10 cellular contexts compared by ENCODE assay signal in genomic region chr11:34313099-34313517, GRCh38. TPM values are rescaled to one million over a fixed set of nuclear protein-coding genes. Genes with fewer than 3 reads are reported as not detected.
DNase-seq lines count a peak whose midpoint lies in the region; ATAC-seq and TF ChIP-seq lines count a peak whose summit lies in the region.
"Had no signal": no experiment of that assay in that cellular context is flagged by ENCODE, and none has a peak within 500 bp of the region (broad histone marks: within the 10 kb centered on the region; RNA-seq: fewer than 3 reads in every experiment).

No MANE protein-coding gene starts in this region.

- no peak for TF ChIP-seq CTCF in brain microvascular endothelial cell (IDR thresholded peaks at IDR 0.05; ENCODE audit: low read depth, low read length, missing control alignments)

- no peak overlapping the region for H3K4me3 ChIP-seq in CD4-positive, alpha-beta memory T cell (ENCODE audit: low read length in 2 of 2)
- no peak overlapping the region for H3K4me3 ChIP-seq in brain microvascular endothelial cell (ENCODE audit: low read depth, low read length)

- ATAC-seq in GM18909 (IDR thresholded peaks at IDR 0.05; ENCODE audit: poor library complexity, unreplicated experiment) = peak; percentile 92
- ATAC-seq in HG02981 (IDR thresholded peaks at IDR 0.05; ENCODE audit: unreplicated experiment) = peak; percentile 90

- H3K27me3 Mint-ChIP-seq in CD4-positive, alpha-beta memory T cell = peaks cover 1 to 5% of the 10 kb centered on the region in 2 donors
- H3K27me3 Mint-ChIP-seq in activated naive CD8-positive, alpha-beta T cell treated with anti-CD3 and anti-CD28 coated beads for 36 hours = peaks cover 1% of the 10 kb centered on the region

- H3K9me3 Mint-ChIP-seq in CD4-positive, alpha-beta memory T cell = no peaks in the 10 kb centered on the region
- no peaks in the 10 kb centered on the region for H3K9me3 Mint-ChIP-seq in activated naive CD8-positive, alpha-beta T cell treated with anti-CD3 and anti-CD28 coated beads for 36 hours

- in situ Hi-C loops in brain microvascular endothelial cell (cut with HindIII; ENCODE audit: low pct_ligation_motif_present, low sequenced_read_pairs) = no loop called here

- no peaks in the 10 kb centered on the region for H3K36me3 Mint-ChIP-seq in CD4-positive, alpha-beta memory T cell
- H3K36me3 Mint-ChIP-seq in activated naive CD8-positive, alpha-beta T cell treated with anti-CD3 and anti-CD28 coated beads for 36 hours = no peaks in the 10 kb centered on the region

- H3K27ac Mint-ChIP-seq in CD4-positive, alpha-beta memory T cell = no peak overlapping the region
- H3K27ac Mint-ChIP-seq in activated naive CD8-positive, alpha-beta T cell treated with anti-CD3 and anti-CD28 coated beads for 36 hours = no peak overlapping the region

- H3K4me3 Mint-ChIP-seq in CD4-positive, alpha-beta memory T cell = peak overlapping the region in 1 of 8 donors; percentile 36
- H3K4me3 Mint-ChIP-seq in activated naive CD8-positive, alpha-beta T cell treated with anti-CD3 and anti-CD28 coated beads for 36 hours = no peak overlapping the region

- intact Hi-C loops in CD4-positive, alpha-beta memory T cell (cut with micrococcal nuclease) = no loop called here

- no peaks in the 10 kb centered on the region for H3K27me3 ChIP-seq in CD4-positive, alpha-beta memory T cell (ENCODE audit: insufficient read depth, low read length)
- no peaks in the 10 kb centered on the region for H3K27me3 ChIP-seq in brain microvascular endothelial cell (replicated peaks)
- H3K27me3 ChIP-seq: neutrophil had no signal

- CTCF ChIA-PET in CD4-positive, alpha-beta memory T cell (lab: Charles Lee; ENCODE audit: partially characterized antibody) = interaction anchor here (1.0 kb wide), 1 partner anchor 45 kb away, joined by 3 read pairs; the partner anchor contains the start of gene ABTB2

- no peaks in the 10 kb centered on the region for H3K9me3 ChIP-seq in CD4-positive, alpha-beta memory T cell (ENCODE audit: control insufficient read depth in 1 of 2, low read length in 2 of 2)
- H3K9me3 ChIP-seq: neutrophil had no signal

- H3K36me3 ChIP-seq in CD4-positive, alpha-beta memory T cell (ENCODE audit: insufficient read depth, low read length) = no peaks in the 10 kb centered on the region
- H3K36me3 ChIP-seq in brain microvascular endothelial cell (replicated peaks) = no peaks in the 10 kb centered on the region
- H3K36me3 ChIP-seq: neutrophil had no signal

- peaks cover 0 to 9% (median 4%) of the 10 kb centered on the region in 4 donors for H3K4me1 Mint-ChIP-seq in CD4-positive, alpha-beta memory T cell
- H3K4me1 Mint-ChIP-seq in activated naive CD8-positive, alpha-beta T cell treated with anti-CD3 and anti-CD28 coated beads for 36 hours = peaks cover 16% of the 10 kb centered on the region

- H3K27ac ChIP-seq in CD4-positive, alpha-beta memory T cell (ENCODE audit: low read depth, low read length) = no peak overlapping the region
- no peak overlapping the region for H3K27ac ChIP-seq in brain microvascular endothelial cell
- H3K27ac ChIP-seq: neutrophil had no signal

- H3K4me1 ChIP-seq in CD4-positive, alpha-beta memory T cell (ENCODE audit: insufficient read depth, low read length) = peaks cover 6% of the 10 kb centered on the region

- POLR2A ChIA-PET in CD4-positive, alpha-beta memory T cell (lab: Charles Lee; ENCODE audit: partially characterized antibody) = no interaction called here

- peak in 4 of 5 donors; percentile 1 to 17 (median 10) for DNase-seq in CD4-positive, alpha-beta memory T cell
- peak; percentile 21 for DNase-seq in activated naive CD8-positive, alpha-beta T cell treated with anti-CD3 and anti-CD28 coated beads for 36 hours
- no peak for DNase-seq in NCI-H774 (lab: John Stamatoyannopoulos, UW)
- DNase-seq in Kasumi-1 (lab: John Stamatoyannopoulos, UW) = no peak
- no peak for DNase-seq in brain microvascular endothelial cell
- no peak for DNase-seq in ureter (ENCODE audit: low spot score)
- DNase-seq: IMR-90 had no signal

RNA-seq across cellular contexts. Expression of gene ABTB2, which starts 44.7 kb away (rescaled TPM):
- total RNA-seq in CD4-positive, alpha-beta memory T cell = under 1 TPM; 0.35 to 0.39 TPM
- polyA plus RNA-seq in CD4-positive, alpha-beta memory T cell = not detected
- 1 to 10 TPM; 1.4 to 1.5 TPM for total RNA-seq in activated naive CD8-positive, alpha-beta T cell treated with anti-CD3 and anti-CD28 coated beads for 36 hours
- total RNA-seq in ureter = 4.7 TPM

Comparison
In these comparisons a context has a peak if more than half of its experiments do, and no peak if none do; other contexts are left out.
1. DNase-seq: peak in CD4-positive, alpha-beta memory T cell (4 of 5) and activated naive CD8-positive, alpha-beta T cell treated with anti-CD3 and anti-CD28 coated beads for 36 hours (single experiment); none in NCI-H774 (single experiment), Kasumi-1 (0 of 2), brain microvascular endothelial cell (single experiment) and ureter (single experiment).